12 cellular contexts compared by ENCODE assay signal in the genomic region with DNA sequence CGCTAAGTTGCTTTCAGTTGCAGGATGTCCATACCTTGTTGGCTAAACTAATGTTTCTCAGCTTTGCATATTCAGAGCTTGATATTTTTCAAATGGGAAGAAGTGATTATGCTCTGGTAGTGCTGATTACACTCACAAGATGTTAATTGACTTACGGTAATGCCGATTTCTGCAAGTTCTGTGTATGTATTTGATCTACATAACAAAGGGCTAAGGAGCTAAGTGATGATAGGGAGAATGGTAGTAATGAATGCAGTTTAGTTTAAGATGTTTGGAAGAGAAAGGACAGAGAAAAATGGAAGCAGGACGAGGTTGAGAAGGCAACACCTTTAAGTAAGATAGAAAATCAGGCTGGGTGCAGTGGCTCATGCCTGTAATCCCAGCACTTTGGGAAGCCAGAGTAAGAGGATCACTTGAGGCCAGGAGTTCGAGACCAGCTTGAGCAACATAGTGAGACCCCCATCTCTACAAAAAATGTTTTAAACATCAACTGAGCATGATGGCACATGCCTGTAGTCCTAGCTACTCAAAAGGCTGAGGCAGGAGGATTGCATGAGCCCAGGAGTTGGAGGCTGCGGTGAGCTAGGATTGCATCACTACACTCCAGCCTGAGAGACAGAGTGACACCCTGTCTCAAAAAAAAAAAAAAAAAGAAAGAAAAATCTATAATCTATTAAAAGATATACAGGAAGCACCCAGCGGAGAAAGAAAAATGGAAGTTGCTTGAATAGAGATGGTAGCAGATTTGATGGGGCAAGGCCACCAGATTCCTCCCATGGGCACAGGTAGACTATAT.
DNase-seq lines count a peak whose midpoint lies in the region; ATAC-seq, FAIRE-seq and TF ChIP-seq lines count a peak whose summit lies in the region.
"Had no signal": no experiment of that assay in that cellular context is flagged by ENCODE, and none has a peak within 500 bp of the region (broad histone marks: within the 10 kb centered on the region; RNA-seq: fewer than 3 reads in every experiment).

No MANE protein-coding gene starts in this region.

- peak; percentile 68 for FAIRE-seq in GM12892 (lab: Jason Lieb, UNC)

- H3K9ac ChIP-seq in PC-3 (ENCODE audit: low read length), result no peak overlapping the region
- H3K9ac ChIP-seq: BLaER1, GM23248 had no signal

- peaks cover 9% of the 10 kb centered on the region for H3K36me3 Mint-ChIP-seq in CD4-positive, CD25-positive, alpha-beta regulatory T cell

- POLR2A ChIA-PET in OCI-LY7 (lab: Charles Lee) (interaction anchor here (0.7 to 3.3 kb wide), 4 partner anchors 10 to 397 kb away, joined by 3 to 18 read pairs (median 4); no protein-coding TSS in a partner anchor), PC-3 (lab: Charles Lee; ENCODE audit: unreplicated experiment) (no interaction called here)

- CTCF ChIA-PET in OCI-LY7 (lab: Charles Lee; ENCODE audit: unreplicated experiment), result no interaction called here
- CTCF ChIA-PET in PC-3 (lab: Charles Lee), result no interaction called here

- no peaks in the 10 kb centered on the region for H3F3A ChIP-seq in PC-3 (ENCODE audit: low read length, unreplicated experiment)

- ATAC-seq in CD4-positive, CD25-positive, alpha-beta regulatory T cell (ENCODE audit: low read depth in 2 of 2), result no peak
- ATAC-seq in sciatic nerve (no peak), PC-3 (no peak)

- H3K27ac Mint-ChIP-seq in CD4-positive, CD25-positive, alpha-beta regulatory T cell, result peak overlapping the region; percentile 7 to 88 (median 54)

- H2AFZ ChIP-seq in OCI-LY7 (ENCODE audit: low read length) (no peak overlapping the region), PC-3 (ENCODE audit: low read length) (no peak overlapping the region)
- H2AFZ ChIP-seq: GM23248 had no signal

- H3K4me2 ChIP-seq in OCI-LY7 (ENCODE audit: low read length) (peak overlapping the region; percentile 82), PC-3 (ENCODE audit: low read length) (no peak overlapping the region)
- H3K4me2 ChIP-seq: BLaER1 had no signal

- H3K27ac ChIP-seq in CD4-positive, CD25-positive, alpha-beta regulatory T cell (ENCODE audit: insufficient read depth, low read length, poor library complexity, severe bottlenecking), result peak overlapping the region; percentile 76
- peak overlapping the region; percentile 61 for H3K27ac ChIP-seq in OCI-LY7 (ENCODE audit: low read depth, low read length, poor library complexity, severe bottlenecking)
- peak overlapping the region; percentile 54 for H3K27ac ChIP-seq in effector memory CD4-positive, alpha-beta T cell (ENCODE audit: insufficient read depth, low read length, poor library complexity, severe bottlenecking)
- no peak overlapping the region for H3K27ac ChIP-seq in PC-3 (ENCODE audit: low read length)
- H3K27ac ChIP-seq: BLaER1, GM23248 had no signal

- TF ChIP-seq CTCF in OCI-LY7 (conservative IDR thresholded peaks at IDR 0.05; ENCODE audit: low read length) (no peak), PC-3 (conservative IDR thresholded peaks at IDR 0.05; ENCODE audit: low read depth, low read length) (no peak)

- intact Hi-C loops in OCI-LY7 (cut with micrococcal nuclease; ENCODE audit: unreplicated experiment), result no loop called here
- intact Hi-C loops in sciatic nerve (cut with DNase I), result no loop called here
- intact Hi-C loops in PC-3 (cut with micrococcal nuclease), result no loop called here

- TF ChIP-seq POLR2A in GM12892 (IDR thresholded peaks at IDR 0.05; ENCODE audit: low read depth, low read length), result no peak

- no peaks in the 10 kb centered on the region for H3K9me3 Mint-ChIP-seq in CD4-positive, CD25-positive, alpha-beta regulatory T cell

- H3K27me3 ChIP-seq in CD4-positive, CD25-positive, alpha-beta regulatory T cell (ENCODE audit: control insufficient read depth, insufficient read depth, low read length), result no peaks in the 10 kb centered on the region
- no peaks in the 10 kb centered on the region for H3K27me3 ChIP-seq in effector memory CD4-positive, alpha-beta T cell (replicated peaks; ENCODE audit: control insufficient read depth, insufficient read depth, low read length, poor library complexity, severe bottlenecking)
- no peaks in the 10 kb centered on the region for H3K27me3 ChIP-seq in PC-3 (ENCODE audit: low read length)
- H3K27me3 ChIP-seq: BLaER1 had no signal

- no peaks in the 10 kb centered on the region; the same call in 1 of the 2 replicates for H4K20me1 ChIP-seq in OCI-LY7 (ENCODE audit: insufficient read depth, low read length)
- H4K20me1 ChIP-seq in PC-3 (ENCODE audit: low read length), result no peaks in the 10 kb centered on the region

- H3K4me3 Mint-ChIP-seq in CD4-positive, CD25-positive, alpha-beta regulatory T cell, result peak overlapping the region; percentile 3 to 80 (median 69)

- DNase-seq in CD4-positive, CD25-positive, alpha-beta regulatory T cell, result peak in 1 of 3 donors; percentile 17
- DNase-seq in GM12892 (ENCODE audit: insufficient read length), result no peak
- no peak for DNase-seq in OCI-LY7 (ENCODE audit: low spot score)
- DNase-seq in effector memory CD4-positive, alpha-beta T cell, result no peak
- DNase-seq in NCI-H128 (lab: John Stamatoyannopoulos, UW; ENCODE audit: unreplicated experiment), result no peak
- DNase-seq in HuH-7.5 (ENCODE audit: low spot score), result no peak
- DNase-seq in sciatic nerve (ENCODE audit: low spot score), result no peak
- DNase-seq in PC-3, result no peak
- DNase-seq: amniotic stem cell, GDM1, GM23248 had no signal

- H3K79me2 ChIP-seq in OCI-LY7 (ENCODE audit: insufficient read depth, low read depth, low read length) (peaks cover 83% of the 10 kb centered on the region), PC-3 (ENCODE audit: low read length) (no peaks in the 10 kb centered on the region)

- H3K4me1 ChIP-seq in CD4-positive, CD25-positive, alpha-beta regulatory T cell (ENCODE audit: control insufficient read depth, insufficient read depth, low read length, poor library complexity, severe bottlenecking), result peaks cover 56% of the 10 kb centered on the region
- peaks cover 63% of the 10 kb centered on the region for H3K4me1 ChIP-seq in OCI-LY7 (ENCODE audit: insufficient read depth, low read length, poor library complexity, severe bottlenecking)
- H3K4me1 ChIP-seq in effector memory CD4-positive, alpha-beta T cell (ENCODE audit: control insufficient read depth, insufficient read depth, low read length, poor library complexity, severe bottlenecking), result peaks cover 55% of the 10 kb centered on the region
- peaks cover 5% of the 10 kb centered on the region; the same call in 1 of the 2 replicates for H3K4me1 ChIP-seq in PC-3 (ENCODE audit: insufficient read depth, low read length)

- peak overlapping the region; percentile 69 for H3K4me3 ChIP-seq in CD4-positive, CD25-positive, alpha-beta regulatory T cell (ENCODE audit: low read depth, low read length)
- peak overlapping the region; percentile 39 for H3K4me3 ChIP-seq in OCI-LY7 (ENCODE audit: low read depth, low read length, poor library complexity, severe bottlenecking)
- no peak overlapping the region for H3K4me3 ChIP-seq in effector memory CD4-positive, alpha-beta T cell (ENCODE audit: insufficient read depth, low read depth, low read length, poor library complexity, severe bottlenecking)
- no peak overlapping the region for H3K4me3 ChIP-seq in PC-3 (ENCODE audit: low read length)
- H3K4me3 ChIP-seq: BLaER1, GM23248 had no signal

- no peaks in the 10 kb centered on the region for H3K9me3 ChIP-seq in CD4-positive, CD25-positive, alpha-beta regulatory T cell (ENCODE audit: control insufficient read depth in 2 of 2, low read length in 2 of 2)
- no peaks in the 10 kb centered on the region for H3K9me3 ChIP-seq in OCI-LY7 (ENCODE audit: low read length)
- no peaks in the 10 kb centered on the region for H3K9me3 ChIP-seq in effector memory CD4-positive, alpha-beta T cell (ENCODE audit: control insufficient read depth, low read length)
- H3K9me3 ChIP-seq in PC-3 (ENCODE audit: low read length), result no peaks in the 10 kb centered on the region
- H3K9me3 ChIP-seq: BLaER1 had no signal

- peaks cover 4% of the 10 kb centered on the region for H3K27me3 Mint-ChIP-seq in CD4-positive, CD25-positive, alpha-beta regulatory T cell

- no peaks in the 10 kb centered on the region for H3K9me2 ChIP-seq in OCI-LY7 (ENCODE audit: insufficient read depth, low read length)
- H3K9me2 ChIP-seq in PC-3 (replicated peaks; ENCODE audit: low read length), result no peaks in the 10 kb centered on the region

- H3K36me3 ChIP-seq in CD4-positive, CD25-positive, alpha-beta regulatory T cell (ENCODE audit: control insufficient read depth, insufficient read depth, low read length), result peaks cover 5% of the 10 kb centered on the region
- H3K36me3 ChIP-seq in OCI-LY7 (ENCODE audit: insufficient read depth, low read length) (no peaks in the 10 kb centered on the region), PC-3 (ENCODE audit: low read depth, low read length) (no peaks in the 10 kb centered on the region)
- no peaks in the 10 kb centered on the region for H3K36me3 ChIP-seq in effector memory CD4-positive, alpha-beta T cell (ENCODE audit: control insufficient read depth, insufficient read depth, low read length)

- peaks cover 38 to 93% (median 63%) of the 10 kb centered on the region in 4 donors for H3K4me1 Mint-ChIP-seq in CD4-positive, CD25-positive, alpha-beta regulatory T cell

- BruUV-seq in OCI-LY7 (replicated peaks; lab: Mats Ljungman, UMichigan) (no TSS peak), PC-3 (replicated peaks; lab: Mats Ljungman, UMichigan) (no TSS peak)

Comparison
In these comparisons a context has a peak if more than half of its experiments do, and no peak if none do; other contexts are left out.
1. H3K4me3 ChIP-seq: peak in CD4-positive, CD25-positive, alpha-beta regulatory T cell (single experiment) and OCI-LY7 (single experiment); none in effector memory CD4-positive, alpha-beta T cell (single experiment) and PC-3 (single experiment).